In genomic region chr11:63478896-63479295, GRCh38 we compare ENCODE assay signal across 1 cellular context.
A peak's percentile ranks its signal among the peaks of the same experiment; 100 is the strongest.
TF ChIP-seq lines count a peak whose summit lies in the region.

No MANE protein-coding gene starts in this region.

TF ChIP-seq in IMR-90, 13 proteins besides CTCF, POLR2A, EP300 and RAD21:
- TF ChIP-seq SMC3 (IDR thresholded peaks at IDR 0.05; ENCODE audit: low read depth, low read length) (peak; percentile 95), RCOR1 (IDR thresholded peaks at IDR 0.05; ENCODE audit: insufficient replicate concordance, low read length) (no peak), MAZ (IDR thresholded peaks at IDR 0.05; ENCODE audit: borderline replicate concordance, low read depth, low read length) (no peak)
